ENCODE assay signal across 8 cellular contexts in the genomic region with DNA sequence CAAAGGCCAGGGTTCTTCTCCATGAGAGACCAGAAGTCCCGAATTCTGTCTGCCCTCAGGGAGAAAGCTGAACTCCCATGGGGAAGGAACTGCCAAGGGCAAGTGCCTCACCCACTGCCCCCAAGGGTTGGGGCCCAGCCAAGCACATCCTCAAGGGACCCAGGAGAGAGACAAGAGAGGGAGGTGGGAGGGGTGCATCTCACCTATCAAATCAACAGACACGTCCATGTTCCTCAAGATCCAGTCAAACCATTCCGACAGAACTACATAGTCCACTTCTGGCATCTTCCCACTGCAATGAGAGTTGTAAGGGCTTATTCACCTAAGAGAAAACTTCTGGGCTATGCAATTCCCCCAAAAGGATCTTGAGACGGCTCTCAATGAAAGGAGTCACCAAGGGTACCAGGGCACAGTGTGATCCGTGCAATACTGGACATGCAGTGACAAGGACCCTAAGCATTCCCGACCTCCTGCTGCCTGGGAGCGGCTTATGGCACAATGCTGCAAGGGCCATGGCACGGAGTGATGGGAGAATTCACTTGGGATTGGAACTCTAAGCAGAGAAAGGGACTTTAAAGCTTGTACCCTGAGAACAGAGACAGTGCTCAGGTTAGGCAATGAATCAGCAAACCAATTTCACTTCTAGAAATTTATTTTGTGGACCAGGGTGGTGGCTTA. TPM values are rescaled to one million over a fixed set of nuclear protein-coding genes. Genes with fewer than 3 reads are reported as not detected.
DNase-seq lines count a peak whose midpoint lies in the region; ATAC-seq and TF ChIP-seq lines count a peak whose summit lies in the region.

No MANE protein-coding gene starts in this region.

- no peaks in the 10 kb centered on the region for H3K9me3 Mint-ChIP-seq in activated T-cell treated with anti-CD3 and anti-CD28 coated beads, Interleukin-2, amount 50 U/mL, for 72 hours
- H3K9me3 Mint-ChIP-seq in activated T-cell treated with anti-CD3 and anti-CD28 coated beads, Interleukin-2, amount 50 U/mL, for 4 hours, result no peaks in the 10 kb centered on the region

- peak overlapping the region; percentile 98 for H3K27ac Mint-ChIP-seq in activated T-cell treated with anti-CD3 and anti-CD28 coated beads, Interleukin-2, amount 50 U/mL, for 72 hours

- no peaks in the 10 kb centered on the region for H3K36me3 Mint-ChIP-seq in activated T-cell treated with anti-CD3 and anti-CD28 coated beads, Interleukin-2, amount 50 U/mL, for 72 hours (ENCODE audit: insufficient read depth in 2 of 2)
- no peaks in the 10 kb centered on the region for H3K36me3 Mint-ChIP-seq in activated T-cell treated with anti-CD3 and anti-CD28 coated beads, Interleukin-2, amount 50 U/mL, for 4 hours (ENCODE audit: insufficient read depth)

- no peak for DNase-seq in activated T-cell treated with anti-CD3 and anti-CD28 coated beads, Interleukin-2, amount 50 U/mL, for 72 hours
- no peak for DNase-seq in activated T-cell treated with anti-CD3 and anti-CD28 coated beads, Interleukin-2, amount 50 U/mL, for 4 hours
- DNase-seq in brain microvascular endothelial cell (no peak), islet precursor cell (no peak), NCI-H226 (no peak)

- ATAC-seq in activated T-cell treated with anti-CD3 and anti-CD28 coated beads, Interleukin-2, amount 50 U/mL, for 72 hours (replicated peaks in 1 of 2), result no peak
- ATAC-seq in activated T-cell treated with anti-CD3 and anti-CD28 coated beads, Interleukin-2, amount 50 U/mL, for 4 hours, result no peak
- no peak for ATAC-seq in GM21825 (IDR thresholded peaks at IDR 0.05; ENCODE audit: unreplicated experiment)

- peaks cover 77% of the 10 kb centered on the region for H3K4me1 Mint-ChIP-seq in activated T-cell treated with anti-CD3 and anti-CD28 coated beads, Interleukin-2, amount 50 U/mL, for 72 hours (ENCODE audit: low read depth)
- H3K4me1 Mint-ChIP-seq in activated T-cell treated with anti-CD3 and anti-CD28 coated beads, Interleukin-2, amount 50 U/mL, for 4 hours (ENCODE audit: low read depth), result peaks cover 79% of the 10 kb centered on the region

- H3K4me1 ChIP-seq in muscle layer of colon (ENCODE audit: insufficient read depth, low read length) (peaks cover 39% of the 10 kb centered on the region), urinary bladder (ENCODE audit: insufficient read depth) (no peaks in the 10 kb centered on the region)

- H3K36me3 ChIP-seq in brain microvascular endothelial cell (replicated peaks), result no peaks in the 10 kb centered on the region
- peaks cover 9% of the 10 kb centered on the region for H3K36me3 ChIP-seq in muscle layer of colon (ENCODE audit: insufficient read depth, low read length)
- no peaks in the 10 kb centered on the region for H3K36me3 ChIP-seq in urinary bladder (ENCODE audit: insufficient read depth)

- in situ Hi-C loops in brain microvascular endothelial cell (cut with HindIII; ENCODE audit: low pct_ligation_motif_present, low sequenced_read_pairs), result no loop called here

- H3K4me3 ChIP-seq in brain microvascular endothelial cell (ENCODE audit: low read depth, low read length) (no peak overlapping the region), muscle layer of colon (ENCODE audit: low read depth in 1 of 2, low read length in 2 of 2) (peak overlapping the region in 1 of 2 donors; percentile 19), urinary bladder (ENCODE audit: low read depth, low read length) (no peak overlapping the region)

- H3K9me3 ChIP-seq in muscle layer of colon (ENCODE audit: low read length), result no peaks in the 10 kb centered on the region

- peak overlapping the region; percentile 54 for H3K9ac ChIP-seq in muscle layer of colon (ENCODE audit: low read length)

- 80% methylated on average over 8 of the region's 8 CpGs for WGBS in urinary bladder

- peak overlapping the region; percentile 67 for H3K27ac ChIP-seq in brain microvascular endothelial cell
- H3K27ac ChIP-seq in muscle layer of colon (ENCODE audit: low read depth, low read length), result peak overlapping the region; percentile 88
- H3K27ac ChIP-seq in urinary bladder (ENCODE audit: low read depth), result peak overlapping the region; percentile 96

- H3K27me3 ChIP-seq in brain microvascular endothelial cell (replicated peaks) (no peaks in the 10 kb centered on the region), muscle layer of colon (ENCODE audit: control insufficient read depth in 1 of 2, insufficient read depth in 2 of 2, low read length in 2 of 2) (no peaks in the 10 kb centered on the region)

- TF ChIP-seq CTCF in brain microvascular endothelial cell (IDR thresholded peaks at IDR 0.05; ENCODE audit: low read depth, low read length, missing control alignments), result no peak

- H3K4me3 Mint-ChIP-seq in activated T-cell treated with anti-CD3 and anti-CD28 coated beads, Interleukin-2, amount 50 U/mL, for 72 hours, result peak overlapping the region; percentile 88 to 95
- no peak overlapping the region for H3K4me3 Mint-ChIP-seq in activated T-cell treated with anti-CD3 and anti-CD28 coated beads, Interleukin-2, amount 50 U/mL, for 4 hours

- H3K27me3 Mint-ChIP-seq in activated T-cell treated with anti-CD3 and anti-CD28 coated beads, Interleukin-2, amount 50 U/mL, for 72 hours (ENCODE audit: low read depth), result no peaks in the 10 kb centered on the region
- no peaks in the 10 kb centered on the region for H3K27me3 Mint-ChIP-seq in activated T-cell treated with anti-CD3 and anti-CD28 coated beads, Interleukin-2, amount 50 U/mL, for 4 hours (ENCODE audit: low read depth)

RNA-seq across cellular contexts. Expression of gene TK2, which starts 32.2 kb away (rescaled TPM):
- 10 to 100 TPM; 16.4 to 16.6 TPM for total RNA-seq in activated T-cell treated with anti-CD3 and anti-CD28 coated beads, Interleukin-2, amount 50 U/mL, for 72 hours
- total RNA-seq in activated T-cell treated with anti-CD3 and anti-CD28 coated beads, Interleukin-2, amount 50 U/mL, for 4 hours, result 1 to 10 TPM; 3.6 to 4.6 (median 3.8) TPM
- 23.6 TPM for total RNA-seq in urinary bladder
- polyA plus RNA-seq in urinary bladder, result 20.3 TPM

RNA-seq across cellular contexts. Expression of gene CKLF, which starts 34.7 kb away (rescaled TPM):
- 100 to 1,000 TPM; 163 to 172 TPM for total RNA-seq in activated T-cell treated with anti-CD3 and anti-CD28 coated beads, Interleukin-2, amount 50 U/mL, for 72 hours
- total RNA-seq in activated T-cell treated with anti-CD3 and anti-CD28 coated beads, Interleukin-2, amount 50 U/mL, for 4 hours, result 10 to 100 TPM; 52.4 to 63.6 (median 53.2) TPM
- 54.7 TPM for total RNA-seq in urinary bladder
- polyA plus RNA-seq in urinary bladder, result 54.9 TPM

RNA-seq across cellular contexts. Expression of gene CMTM1, which starts 48.5 kb away (rescaled TPM):
- total RNA-seq in activated T-cell treated with anti-CD3 and anti-CD28 coated beads, Interleukin-2, amount 50 U/mL, for 72 hours, result 10 to 100 TPM; 10.1 to 14.4 TPM
- 1 to 10 TPM; 1.4 to 3.1 (median 2.3) TPM for total RNA-seq in activated T-cell treated with anti-CD3 and anti-CD28 coated beads, Interleukin-2, amount 50 U/mL, for 4 hours
- 3.1 TPM for total RNA-seq in urinary bladder
- 1.1 TPM for polyA plus RNA-seq in urinary bladder
